Comparison of ENCODE assay signal across 6 cellular contexts in genomic region chr22:22899342-22900080, GRCh38. TPM values are rescaled to one million over a fixed set of nuclear protein-coding genes. Genes with fewer than 3 reads are reported as not detected.
"Had no signal": no experiment of that assay in that cellular context is flagged by ENCODE, and none has a peak within 500 bp of the region (broad histone marks: within the 10 kb centered on the region; RNA-seq: fewer than 3 reads in every experiment).

No MANE protein-coding gene starts in this region.

RNA-seq across cellular contexts. Expression of gene IGLL5, which starts 11.9 kb away (rescaled TPM):
- total RNA-seq: fibroblast of lung, frontal cortex, glomerular endothelial cell, kidney epithelial cell, progenitor cell of endocrine pancreas had no signal
- polyA plus RNA-seq: fibroblast of lung, right cardiac atrium had no signal
